1 cellular context compared by ENCODE assay signal in genomic region chr22:29037340-29037932, GRCh38.
TF ChIP-seq lines count a peak whose summit lies in the region.

No MANE protein-coding gene starts in this region.

TF ChIP-seq in WTC11, 78 proteins besides CTCF, POLR2A, EP300 and RAD21 (continued from another document):
- TF ChIP-seq ZNF512 (CRISPR knock-in tag; IDR thresholded peaks at IDR 0.05; ENCODE audit: borderline replicate concordance) (no peak), ZNF121 (CRISPR knock-in tag; IDR thresholded peaks at IDR 0.05) (no peak), SOX15 (CRISPR knock-in tag; IDR thresholded peaks at IDR 0.05) (no peak), JAZF1 (CRISPR knock-in tag; IDR thresholded peaks at IDR 0.05) (no peak), ZNF232 (CRISPR knock-in tag; IDR thresholded peaks at IDR 0.05) (no peak), ZNF396 (CRISPR knock-in tag; IDR thresholded peaks at IDR 0.05; ENCODE audit: borderline replicate concordance) (no peak), ATF1 (CRISPR knock-in tag; IDR thresholded peaks at IDR 0.05) (no peak), FOXP1 (CRISPR knock-in tag; IDR thresholded peaks at IDR 0.05; ENCODE audit: borderline replicate concordance) (no peak), NFE2L1 (CRISPR knock-in tag; IDR thresholded peaks at IDR 0.05) (no peak)
TF ChIP-seq in WTC11: peak in this region for 0.
